Comparison of ENCODE assay signal across 1 cellular context in the genomic region with DNA sequence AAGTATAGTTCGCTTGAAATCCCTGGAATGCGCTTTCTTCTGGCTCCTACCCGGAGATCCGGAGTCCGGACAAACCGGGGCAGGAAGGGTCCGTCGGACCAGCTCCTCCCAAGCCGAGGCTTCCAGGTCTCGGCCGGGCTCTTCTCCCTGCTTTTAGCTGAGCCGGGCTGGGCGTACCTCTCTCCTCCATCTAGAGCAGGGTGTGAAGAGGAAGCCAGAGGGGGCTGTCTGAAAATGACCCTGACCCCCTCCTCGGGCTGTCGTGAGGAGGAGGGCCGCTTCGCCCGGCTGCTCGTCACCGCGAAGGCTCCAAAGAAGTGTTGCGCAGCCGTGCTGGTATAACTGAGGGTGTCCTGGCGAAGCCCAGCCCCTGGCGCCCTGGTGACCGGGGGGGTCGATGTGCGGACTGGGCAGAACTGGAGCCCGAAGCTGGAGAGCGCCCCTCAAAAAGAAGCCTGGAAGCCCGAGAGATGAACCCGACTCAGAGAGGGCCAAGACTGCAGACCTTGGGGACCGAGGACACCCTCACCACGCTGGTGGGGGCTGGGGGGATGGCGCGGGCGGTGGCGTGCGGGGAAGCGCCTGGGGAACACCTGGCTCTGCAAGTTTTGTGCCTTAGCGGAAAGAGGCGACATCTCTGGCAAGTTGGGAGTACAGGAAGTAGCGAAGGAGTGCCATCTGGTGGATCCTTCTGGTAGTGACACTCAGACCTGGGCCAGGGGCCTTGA.
TF ChIP-seq lines count a peak whose summit lies in the region.

No MANE protein-coding gene starts in this region.

TF ChIP-seq in HepG2, 621 proteins besides CTCF, POLR2A, EP300 and RAD21 (continued from another document and continues in another):
- TF ChIP-seq, protein P1, sequence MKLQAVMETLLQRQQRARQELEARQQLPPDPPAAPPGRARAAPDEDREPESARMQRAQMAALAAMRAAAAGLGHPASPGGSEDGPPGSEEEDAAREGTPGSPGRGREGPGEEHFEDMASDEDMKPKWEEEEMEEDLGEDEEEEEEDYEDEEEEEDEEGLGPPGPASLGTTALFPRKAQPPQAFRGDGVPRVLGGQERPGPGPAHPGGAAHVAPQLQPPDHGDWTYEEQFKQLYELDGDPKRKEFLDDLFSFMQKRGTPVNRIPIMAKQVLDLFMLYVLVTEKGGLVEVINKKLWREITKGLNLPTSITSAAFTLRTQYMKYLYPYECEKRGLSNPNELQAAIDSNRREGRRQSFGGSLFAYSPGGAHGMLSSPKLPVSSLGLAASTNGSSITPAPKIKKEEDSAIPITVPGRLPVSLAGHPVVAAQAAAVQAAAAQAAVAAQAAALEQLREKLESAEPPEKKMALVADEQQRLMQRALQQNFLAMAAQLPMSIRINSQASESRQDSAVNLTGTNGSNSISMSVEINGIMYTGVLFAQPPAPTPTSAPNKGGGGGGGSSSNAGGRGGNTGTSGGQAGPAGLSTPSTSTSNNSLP (IDR thresholded peaks at IDR 0.05; ENCODE audit: low read depth, low read length), result no peak
- TF ChIP-seq NAIF1 (CRISPR knock-in tag; IDR thresholded peaks at IDR 0.05; ENCODE audit: borderline replicate concordance) (no peak), HIVEP1 (CRISPR knock-in tag; IDR thresholded peaks at IDR 0.05) (peak; percentile 36; the same call in 1 of the 2 replicates), PCBP2 (optimal IDR thresholded peaks at IDR 0.05; ENCODE audit: low read depth, low read length, poor library complexity, severe bottlenecking) (no peak), SP2 (CRISPR knock-in tag; IDR thresholded peaks at IDR 0.05) (no peak), SP140L (CRISPR knock-in tag; IDR thresholded peaks at IDR 0.05; ENCODE audit: borderline replicate concordance) (no peak), DNMT3B (CRISPR knock-in tag; conservative IDR thresholded peaks at IDR 0.05) (0 out of 2 replicates have a peak, but pooled peaks have one; percentile 72), BCL6 (CRISPR knock-in tag; IDR thresholded peaks at IDR 0.05) (no peak), HOXD1 (CRISPR knock-in tag; IDR thresholded peaks at IDR 0.05) (no peak; the same call in 1 of the 2 replicates), NFE2L1 (CRISPR knock-in tag; IDR thresholded peaks at IDR 0.05; ENCODE audit: borderline replicate concordance) (no peak), ZNF430 (CRISPR knock-in tag; IDR thresholded peaks at IDR 0.05) (0 out of 2 replicates have a peak, but pooled peaks have one; percentile 30), TOE1 (CRISPR knock-in tag; IDR thresholded peaks at IDR 0.05) (no peak), ZNF44 (CRISPR knock-in tag; IDR thresholded peaks at IDR 0.05) (no peak; the same call in 1 of the 2 replicates), SMAD3 (CRISPR knock-in tag; IDR thresholded peaks at IDR 0.05) (no peak), GATAD1 (CRISPR knock-in tag; IDR thresholded peaks at IDR 0.05) (peak; percentile 56; the same call in 1 of the 2 replicates), KAT8 (CRISPR knock-in tag; IDR thresholded peaks at IDR 0.05) (peak; percentile 48; the same call in 1 of the 2 replicates), GPN1 (CRISPR knock-in tag; IDR thresholded peaks at IDR 0.05; ENCODE audit: borderline replicate concordance) (no peak), SIX1 (CRISPR knock-in tag; IDR thresholded peaks at IDR 0.05; ENCODE audit: borderline replicate concordance) (no peak), ZNF253 (CRISPR knock-in tag; IDR thresholded peaks at IDR 0.05; ENCODE audit: borderline replicate concordance) (no peak), HNRNPK (IDR thresholded peaks at IDR 0.05; ENCODE audit: low read depth, low read length, poor library complexity, severe bottlenecking) (peak; percentile 2), KLF9 (CRISPR knock-in tag; IDR thresholded peaks at IDR 0.05; ENCODE audit: low read depth) (no peak), ZNF329 (CRISPR knock-in tag; IDR thresholded peaks at IDR 0.05; ENCODE audit: low read depth) (no peak), ZNF136 (CRISPR knock-in tag; IDR thresholded peaks at IDR 0.05; ENCODE audit: low read depth) (0 out of 2 replicates have a peak, but pooled peaks have one; percentile 32), ZNF564 (CRISPR knock-in tag; IDR thresholded peaks at IDR 0.05) (no peak), ZNF619 (CRISPR knock-in tag; IDR thresholded peaks at IDR 0.05) (no peak), HNRNPL (IDR thresholded peaks at IDR 0.05; ENCODE audit: low read depth, low read length) (no peak), SMAD1 (CRISPR knock-in tag; IDR thresholded peaks at IDR 0.05; ENCODE audit: borderline replicate concordance, low read depth) (no peak), ZKSCAN8 (CRISPR knock-in tag; IDR thresholded peaks at IDR 0.05; ENCODE audit: borderline replicate concordance) (no peak), SRF (IDR thresholded peaks at IDR 0.05; ENCODE audit: low read depth, low read length) (no peak), HMG20A (CRISPR knock-in tag; IDR thresholded peaks at IDR 0.05; ENCODE audit: borderline replicate concordance) (no peak), ZBTB7A (CRISPR knock-in tag; IDR thresholded peaks at IDR 0.05) (no peak), ONECUT2 (CRISPR knock-in tag; IDR thresholded peaks at IDR 0.05) (no peak), ZNF703 (CRISPR knock-in tag; IDR thresholded peaks at IDR 0.05; ENCODE audit: borderline replicate concordance) (no peak), NCOA5 (CRISPR knock-in tag; IDR thresholded peaks at IDR 0.05) (no peak), ZNF850 (CRISPR knock-in tag; conservative IDR thresholded peaks at IDR 0.05) (no peak), ZNF468 (CRISPR knock-in tag; IDR thresholded peaks at IDR 0.05) (no peak), JUND (CRISPR knock-in tag; IDR thresholded peaks at IDR 0.05) (no peak)
- TF ChIP-seq, protein P2, sequence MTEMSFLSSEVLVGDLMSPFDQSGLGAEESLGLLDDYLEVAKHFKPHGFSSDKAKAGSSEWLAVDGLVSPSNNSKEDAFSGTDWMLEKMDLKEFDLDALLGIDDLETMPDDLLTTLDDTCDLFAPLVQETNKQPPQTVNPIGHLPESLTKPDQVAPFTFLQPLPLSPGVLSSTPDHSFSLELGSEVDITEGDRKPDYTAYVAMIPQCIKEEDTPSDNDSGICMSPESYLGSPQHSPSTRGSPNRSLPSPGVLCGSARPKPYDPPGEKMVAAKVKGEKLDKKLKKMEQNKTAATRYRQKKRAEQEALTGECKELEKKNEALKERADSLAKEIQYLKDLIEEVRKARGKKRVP (CRISPR knock-in tag; IDR thresholded peaks at IDR 0.05), result no peak
- TF ChIP-seq, protein P3, sequence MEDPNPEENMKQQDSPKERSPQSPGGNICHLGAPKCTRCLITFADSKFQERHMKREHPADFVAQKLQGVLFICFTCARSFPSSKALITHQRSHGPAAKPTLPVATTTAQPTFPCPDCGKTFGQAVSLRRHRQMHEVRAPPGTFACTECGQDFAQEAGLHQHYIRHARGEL (CRISPR knock-in tag; IDR thresholded peaks at IDR 0.05), result no peak
- TF ChIP-seq, protein P4, sequence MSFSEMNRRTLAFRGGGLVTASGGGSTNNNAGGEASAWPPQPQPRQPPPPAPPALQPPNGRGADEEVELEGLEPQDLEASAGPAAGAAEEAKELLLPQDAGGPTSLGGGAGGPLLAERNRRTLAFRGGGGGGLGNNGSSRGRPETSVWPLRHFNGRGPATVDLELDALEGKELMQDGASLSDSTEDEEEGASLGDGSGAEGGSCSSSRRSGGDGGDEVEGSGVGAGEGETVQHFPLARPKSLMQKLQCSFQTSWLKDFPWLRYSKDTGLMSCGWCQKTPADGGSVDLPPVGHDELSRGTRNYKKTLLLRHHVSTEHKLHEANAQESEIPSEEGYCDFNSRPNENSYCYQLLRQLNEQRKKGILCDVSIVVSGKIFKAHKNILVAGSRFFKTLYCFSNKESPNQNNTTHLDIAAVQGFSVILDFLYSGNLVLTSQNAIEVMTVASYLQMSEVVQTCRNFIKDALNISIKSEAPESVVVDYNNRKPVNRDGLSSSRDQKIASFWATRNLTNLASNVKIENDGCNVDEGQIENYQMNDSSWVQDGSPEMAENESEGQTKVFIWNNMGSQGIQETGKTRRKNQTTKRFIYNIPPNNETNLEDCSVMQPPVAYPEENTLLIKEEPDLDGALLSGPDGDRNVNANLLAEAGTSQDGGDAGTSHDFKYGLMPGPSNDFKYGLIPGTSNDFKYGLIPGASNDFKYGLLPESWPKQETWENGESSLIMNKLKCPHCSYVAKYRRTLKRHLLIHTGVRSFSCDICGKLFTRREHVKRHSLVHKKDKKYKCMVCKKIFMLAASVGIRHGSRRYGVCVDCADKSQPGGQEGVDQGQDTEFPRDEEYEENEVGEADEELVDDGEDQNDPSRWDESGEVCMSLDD (CRISPR knock-in tag; IDR thresholded peaks at IDR 0.05; ENCODE audit: borderline replicate concordance), result 0 out of 2 replicates have a peak, but pooled peaks have one; percentile 20
- TF ChIP-seq, protein P5, sequence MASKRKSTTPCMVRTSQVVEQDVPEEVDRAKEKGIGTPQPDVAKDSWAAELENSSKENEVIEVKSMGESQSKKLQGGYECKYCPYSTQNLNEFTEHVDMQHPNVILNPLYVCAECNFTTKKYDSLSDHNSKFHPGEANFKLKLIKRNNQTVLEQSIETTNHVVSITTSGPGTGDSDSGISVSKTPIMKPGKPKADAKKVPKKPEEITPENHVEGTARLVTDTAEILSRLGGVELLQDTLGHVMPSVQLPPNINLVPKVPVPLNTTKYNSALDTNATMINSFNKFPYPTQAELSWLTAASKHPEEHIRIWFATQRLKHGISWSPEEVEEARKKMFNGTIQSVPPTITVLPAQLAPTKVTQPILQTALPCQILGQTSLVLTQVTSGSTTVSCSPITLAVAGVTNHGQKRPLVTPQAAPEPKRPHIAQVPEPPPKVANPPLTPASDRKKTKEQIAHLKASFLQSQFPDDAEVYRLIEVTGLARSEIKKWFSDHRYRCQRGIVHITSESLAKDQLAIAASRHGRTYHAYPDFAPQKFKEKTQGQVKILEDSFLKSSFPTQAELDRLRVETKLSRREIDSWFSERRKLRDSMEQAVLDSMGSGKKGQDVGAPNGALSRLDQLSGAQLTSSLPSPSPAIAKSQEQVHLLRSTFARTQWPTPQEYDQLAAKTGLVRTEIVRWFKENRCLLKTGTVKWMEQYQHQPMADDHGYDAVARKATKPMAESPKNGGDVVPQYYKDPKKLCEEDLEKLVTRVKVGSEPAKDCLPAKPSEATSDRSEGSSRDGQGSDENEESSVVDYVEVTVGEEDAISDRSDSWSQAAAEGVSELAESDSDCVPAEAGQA (IDR thresholded peaks at IDR 0.05; ENCODE audit: low read depth), result no peak
- TF ChIP-seq, protein P5 (CRISPR knock-in tag; IDR thresholded peaks at IDR 0.05; ENCODE audit: borderline replicate concordance), result no peak
- TF ChIP-seq, protein P6, sequence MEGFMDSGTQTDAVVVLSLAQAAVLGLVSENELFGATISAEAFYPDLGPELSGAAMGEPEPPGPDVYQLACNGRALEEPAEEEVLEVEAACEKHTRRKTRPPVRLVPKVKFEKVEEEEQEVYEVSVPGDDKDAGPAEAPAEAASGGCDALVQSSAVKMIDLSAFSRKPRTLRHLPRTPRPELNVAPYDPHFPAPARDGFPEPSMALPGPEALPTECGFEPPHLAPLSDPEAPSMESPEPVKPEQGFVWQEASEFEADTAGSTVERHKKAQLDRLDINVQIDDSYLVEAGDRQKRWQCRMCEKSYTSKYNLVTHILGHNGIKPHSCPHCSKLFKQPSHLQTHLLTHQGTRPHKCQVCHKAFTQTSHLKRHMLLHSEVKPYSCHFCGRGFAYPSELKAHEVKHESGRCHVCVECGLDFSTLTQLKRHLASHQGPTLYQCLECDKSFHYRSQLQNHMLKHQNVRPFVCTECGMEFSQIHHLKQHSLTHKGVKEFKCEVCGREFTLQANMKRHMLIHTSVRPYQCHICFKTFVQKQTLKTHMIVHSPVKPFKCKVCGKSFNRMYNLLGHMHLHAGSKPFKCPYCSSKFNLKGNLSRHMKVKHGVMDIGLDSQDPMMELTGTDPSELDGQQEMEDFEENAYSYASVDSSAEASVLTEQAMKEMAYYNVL (CRISPR knock-in tag; IDR thresholded peaks at IDR 0.05; ENCODE audit: borderline replicate concordance), result 0 out of 2 replicates have a peak, but pooled peaks have one; percentile 39
- TF ChIP-seq, protein P7, sequence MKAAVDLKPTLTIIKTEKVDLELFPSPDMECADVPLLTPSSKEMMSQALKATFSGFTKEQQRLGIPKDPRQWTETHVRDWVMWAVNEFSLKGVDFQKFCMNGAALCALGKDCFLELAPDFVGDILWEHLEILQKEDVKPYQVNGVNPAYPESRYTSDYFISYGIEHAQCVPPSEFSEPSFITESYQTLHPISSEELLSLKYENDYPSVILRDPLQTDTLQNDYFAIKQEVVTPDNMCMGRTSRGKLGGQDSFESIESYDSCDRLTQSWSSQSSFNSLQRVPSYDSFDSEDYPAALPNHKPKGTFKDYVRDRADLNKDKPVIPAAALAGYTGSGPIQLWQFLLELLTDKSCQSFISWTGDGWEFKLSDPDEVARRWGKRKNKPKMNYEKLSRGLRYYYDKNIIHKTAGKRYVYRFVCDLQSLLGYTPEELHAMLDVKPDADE (CRISPR knock-in tag; IDR thresholded peaks at IDR 0.05), result no peak
- TF ChIP-seq, protein P8, sequence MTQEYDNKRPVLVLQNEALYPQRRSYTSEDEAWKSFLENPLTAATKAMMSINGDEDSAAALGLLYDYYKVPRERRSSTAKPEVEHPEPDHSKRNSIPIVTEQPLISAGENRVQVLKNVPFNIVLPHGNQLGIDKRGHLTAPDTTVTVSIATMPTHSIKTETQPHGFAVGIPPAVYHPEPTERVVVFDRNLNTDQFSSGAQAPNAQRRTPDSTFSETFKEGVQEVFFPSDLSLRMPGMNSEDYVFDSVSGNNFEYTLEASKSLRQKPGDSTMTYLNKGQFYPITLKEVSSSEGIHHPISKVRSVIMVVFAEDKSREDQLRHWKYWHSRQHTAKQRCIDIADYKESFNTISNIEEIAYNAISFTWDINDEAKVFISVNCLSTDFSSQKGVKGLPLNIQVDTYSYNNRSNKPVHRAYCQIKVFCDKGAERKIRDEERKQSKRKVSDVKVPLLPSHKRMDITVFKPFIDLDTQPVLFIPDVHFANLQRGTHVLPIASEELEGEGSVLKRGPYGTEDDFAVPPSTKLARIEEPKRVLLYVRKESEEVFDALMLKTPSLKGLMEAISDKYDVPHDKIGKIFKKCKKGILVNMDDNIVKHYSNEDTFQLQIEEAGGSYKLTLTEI (CRISPR knock-in tag; conservative IDR thresholded peaks at IDR 0.05), result no peak
